In genomic region chr3:23834082-23834870, GRCh38 we compare ENCODE assay signal across 11 cellular contexts. TPM values are rescaled to one million over a fixed set of nuclear protein-coding genes. Genes with fewer than 3 reads are reported as not detected.
DNase-seq lines count a peak whose midpoint lies in the region; ATAC-seq and TF ChIP-seq lines count a peak whose summit lies in the region.
"Had no signal": no experiment of that assay in that cellular context is flagged by ENCODE, and none has a peak within 500 bp of the region (broad histone marks: within the 10 kb centered on the region; RNA-seq: fewer than 3 reads in every experiment).

No MANE protein-coding gene starts in this region.

- POLR2A ChIA-PET in GM10248 (lab: Yijun Ruan, JAX) = interaction anchor here (0.7 to 1.2 kb wide), 2 partner anchors 23 to 83 kb away, joined by 3 to 5 read pairs; partner anchors contain the start of genes NKIRAS1 and RPL15
- POLR2A ChIA-PET in OCI-LY7 (lab: Charles Lee) = interaction anchor here (0.7 to 1.5 kb wide), 13 partner anchors 10 to 283 kb away, joined by 3 to 7 read pairs (median 3); no protein-coding TSS in a partner anchor

- H3K4me3 ChIP-seq in OCI-LY7 (ENCODE audit: low read depth, low read length, poor library complexity, severe bottlenecking) = no peak overlapping the region
- no peak overlapping the region for H3K4me3 ChIP-seq in foreskin fibroblast (ENCODE audit: low read depth in 1 of 2, low read length in 2 of 2)
- H3K4me3 ChIP-seq in mesenchymal stem cell (ENCODE audit: insufficient read depth in 1 of 2, low read depth in 1 of 2, low read length in 2 of 2) = no peak overlapping the region
- H3K4me3 ChIP-seq: pancreas had no signal

- no peak overlapping the region for H2AK5ac ChIP-seq in mesenchymal stem cell (ENCODE audit: low read length, severe bottlenecking)

- no peak overlapping the region for H3K14ac ChIP-seq in mesenchymal stem cell (ENCODE audit: low read length in 2 of 2)

- CTCF ChIA-PET in GM10248 (lab: Yijun Ruan, JAX) (interaction anchor here (0.8 to 2.1 kb wide), 15 partner anchors 10 to 82 kb away, joined by 3 to 21 read pairs (median 5); no protein-coding TSS in a partner anchor), OCI-LY7 (lab: Charles Lee; ENCODE audit: unreplicated experiment) (no interaction called here)

- H3K27ac ChIP-seq in OCI-LY7 (ENCODE audit: low read depth, low read length, poor library complexity, severe bottlenecking) (no peak overlapping the region), mesenchymal stem cell (ENCODE audit: low read length, poor library complexity, severe bottlenecking) (no peak overlapping the region)
- H3K27ac ChIP-seq: KMS-11, pancreas had no signal

- H3K9me3 ChIP-seq in OCI-LY7 (ENCODE audit: low read length) (no peaks in the 10 kb centered on the region), mesenchymal stem cell (ENCODE audit: control insufficient read depth, low read length) (no peaks in the 10 kb centered on the region)
- H3K9me3 ChIP-seq: pancreas had no signal

- H2BK120ac ChIP-seq in mesenchymal stem cell (ENCODE audit: low read depth, low read length) = no peak overlapping the region

- peak; percentile 36 for TF ChIP-seq CTCF in GM10248 (IDR thresholded peaks at IDR 0.05; ENCODE audit: control extremely low read depth, extremely low read depth, low read depth, missing control alignments)
- TF ChIP-seq CTCF in OCI-LY7 (conservative IDR thresholded peaks at IDR 0.05; ENCODE audit: low read length) = peak; percentile 74
- TF ChIP-seq CTCF in foreskin fibroblast (IDR thresholded peaks at IDR 0.05; ENCODE audit: low read depth, low read length) = peak; percentile 26

- H3K4ac ChIP-seq in mesenchymal stem cell (ENCODE audit: low read depth in 1 of 2, low read length in 2 of 2) = no peak overlapping the region

- peaks cover 16% of the 10 kb centered on the region for H3K79me1 ChIP-seq in mesenchymal stem cell (replicated peaks; ENCODE audit: low read length, poor library complexity, severe bottlenecking)

- WGBS in mesenchymal stem cell = no CpG with 5 or more reads among the region's 2 CpGs

- no TSS peak for BruUV-seq in OCI-LY7 (replicated peaks; lab: Mats Ljungman, UMichigan)

- H3K18ac ChIP-seq in mesenchymal stem cell (ENCODE audit: low read depth in 1 of 2, low read length in 2 of 2) = no peak overlapping the region

- H3K4me1 ChIP-seq in OCI-LY7 (ENCODE audit: insufficient read depth, low read length, poor library complexity, severe bottlenecking) = peaks cover 36% of the 10 kb centered on the region
- H3K4me1 ChIP-seq in mesenchymal stem cell (ENCODE audit: control insufficient read depth, insufficient read depth, low read depth, low read length) = no peaks in the 10 kb centered on the region

- H3K79me2 ChIP-seq in OCI-LY7 (ENCODE audit: insufficient read depth, low read depth, low read length) = peaks cover 78% of the 10 kb centered on the region; the same call in 1 of the 2 replicates

- no peak overlapping the region for H2BK15ac ChIP-seq in mesenchymal stem cell (ENCODE audit: low read depth, poor library complexity, severe bottlenecking)

- DNase-seq in A172 (ENCODE audit: low spot score) (peak; percentile 4), GM10248 (ENCODE audit: extremely low spot score) (no peak), OCI-LY7 (ENCODE audit: low spot score) (peak; percentile 23), foreskin fibroblast (no peak), mesenchymal stem cell (no peak)
- DNase-seq in activated CD4-positive, alpha-beta T cell treated with anti-CD3 and anti-CD28 coated beads, Interleukin-2, amount 50 U/mL, for 1 hour = no peak
- DNase-seq: aorta, pancreas had no signal

- no peak overlapping the region for H2BK5ac ChIP-seq in mesenchymal stem cell (ENCODE audit: low read depth, low read length, poor library complexity, severe bottlenecking)

- H4K91ac ChIP-seq in mesenchymal stem cell (ENCODE audit: low read length) = no peak overlapping the region

- no peaks in the 10 kb centered on the region for H3K27me3 ChIP-seq in mesenchymal stem cell (ENCODE audit: control insufficient read depth in 1 of 2, insufficient read depth in 1 of 2, low read length in 2 of 2)
- H3K27me3 ChIP-seq: pancreas had no signal

- H4K8ac ChIP-seq in mesenchymal stem cell (ENCODE audit: low read length) = no peak overlapping the region

- H2AFZ ChIP-seq in OCI-LY7 (ENCODE audit: low read length) (no peak overlapping the region), mesenchymal stem cell (ENCODE audit: low read depth, low read length) (no peak overlapping the region)

- no peak for ATAC-seq in GM21447 (IDR thresholded peaks at IDR 0.05; ENCODE audit: unreplicated experiment)
- no peak for ATAC-seq in GM21786 (IDR thresholded peaks at IDR 0.05; ENCODE audit: unreplicated experiment)
- ATAC-seq: pancreas had no signal

- intact Hi-C loops in OCI-LY7 (cut with micrococcal nuclease; ENCODE audit: unreplicated experiment) = no loop called here

- no peak overlapping the region for H2BK12ac ChIP-seq in mesenchymal stem cell (ENCODE audit: low read length in 2 of 2)

- no peak overlapping the region for H3K9ac ChIP-seq in mesenchymal stem cell (ENCODE audit: low read length)
- H3K9ac ChIP-seq: KMS-11 had no signal

- no peak overlapping the region for H3K23ac ChIP-seq in mesenchymal stem cell (ENCODE audit: low read length in 2 of 2)

- peaks cover 43% of the 10 kb centered on the region for H4K20me1 ChIP-seq in OCI-LY7 (ENCODE audit: insufficient read depth, low read length)

- H3K9me2 ChIP-seq in OCI-LY7 (ENCODE audit: insufficient read depth, low read length) = no peaks in the 10 kb centered on the region

- no peaks in the 10 kb centered on the region; the same call in 1 of the 2 replicates for H3K36me3 ChIP-seq in OCI-LY7 (ENCODE audit: insufficient read depth, low read length)
- H3K36me3 ChIP-seq in mesenchymal stem cell (ENCODE audit: control insufficient read depth in 1 of 2, insufficient read depth in 2 of 2, low read depth in 1 of 2, low read length in 2 of 2) = no peaks in the 10 kb centered on the region
- H3K36me3 ChIP-seq: pancreas had no signal

- no peak overlapping the region for H3K4me2 ChIP-seq in OCI-LY7 (ENCODE audit: low read length)
- no peak overlapping the region for H3K4me2 ChIP-seq in mesenchymal stem cell (ENCODE audit: low read length, poor library complexity, severe bottlenecking)
- H3K4me2 ChIP-seq: KMS-11 had no signal

RNA-seq across cellular contexts. Expression of gene UBE2E1, which starts 28.5 kb away (rescaled TPM):
- 66.4 and 91.7 TPM in 2 replicates for total RNA-seq in A172 (2014; rRNA removed; shearing (Covaris generic))
- 96.7 and 126 TPM in 2 replicates for total RNA-seq in OCI-LY7 (2014; rRNA removed; shearing (Covaris generic))
- total RNA-seq in OCI-LY7 (2022) = 142 and 167 TPM in 2 replicates
- polyA plus RNA-seq in mesenchymal stem cell (2013, experiment 1 of 2) = 181 TPM
- polyA plus RNA-seq in mesenchymal stem cell (2013, experiment 2 of 2) = 175 TPM

Comparison
In these comparisons a context has a peak if more than half of its experiments do, and no peak if none do; other contexts are left out.
1. DNase-seq: peak in A172 (single experiment) and OCI-LY7 (single experiment); none in GM10248 (single experiment), foreskin fibroblast (0 of 2), mesenchymal stem cell (single experiment) and activated CD4-positive, alpha-beta T cell treated with anti-CD3 and anti-CD28 coated beads, Interleukin-2, amount 50 U/mL, for 1 hour (single experiment).
2. Peak in every context shown above with its lines, with median percentiles within 50 percentile points of each other: CTCF ChIP-seq.